1 cellular context compared by ENCODE assay signal in the genomic region with DNA sequence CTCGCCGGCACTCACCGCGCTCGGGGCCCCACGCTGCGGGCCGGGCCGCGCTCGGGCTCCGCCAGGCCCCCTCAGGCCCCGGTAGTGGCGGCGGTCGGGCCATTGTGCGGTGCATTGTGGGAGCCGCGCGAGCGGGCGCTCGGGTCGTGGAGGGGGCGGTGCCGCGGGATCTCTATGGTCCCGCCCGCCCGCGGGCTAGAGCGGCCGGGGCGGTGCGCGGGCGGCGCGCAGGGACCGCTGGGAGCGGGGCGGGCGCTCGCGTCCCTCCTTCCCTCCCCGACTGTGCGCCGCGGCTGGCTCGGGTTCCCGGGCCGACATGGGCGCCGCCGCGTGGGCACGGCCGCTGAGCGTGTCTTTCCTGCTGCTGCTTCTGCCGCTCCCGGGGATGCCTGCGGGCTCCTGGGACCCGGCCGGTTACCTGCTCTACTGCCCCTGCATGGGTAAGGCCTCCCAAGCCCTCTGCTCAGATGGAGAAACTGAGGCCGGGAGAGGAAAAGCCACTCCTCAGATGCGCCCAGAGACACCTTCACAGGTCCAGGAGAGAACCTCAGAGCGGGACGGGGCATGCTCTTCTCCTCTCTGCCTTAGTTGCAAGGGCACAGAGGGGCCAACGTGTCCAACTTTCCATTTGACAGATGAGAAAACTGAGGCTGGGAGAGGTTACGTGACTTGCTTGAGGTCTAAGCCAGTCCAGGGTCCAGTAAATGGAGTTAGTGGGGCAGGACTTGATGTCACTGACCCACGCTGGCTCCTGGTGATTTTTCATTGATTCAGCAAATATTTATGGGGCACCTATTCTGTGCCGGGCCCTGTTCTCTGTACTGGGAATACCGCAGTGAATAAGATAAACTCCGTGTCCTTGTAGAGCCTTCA.
TF ChIP-seq lines count a peak whose summit lies in the region.

A gene with protein sequence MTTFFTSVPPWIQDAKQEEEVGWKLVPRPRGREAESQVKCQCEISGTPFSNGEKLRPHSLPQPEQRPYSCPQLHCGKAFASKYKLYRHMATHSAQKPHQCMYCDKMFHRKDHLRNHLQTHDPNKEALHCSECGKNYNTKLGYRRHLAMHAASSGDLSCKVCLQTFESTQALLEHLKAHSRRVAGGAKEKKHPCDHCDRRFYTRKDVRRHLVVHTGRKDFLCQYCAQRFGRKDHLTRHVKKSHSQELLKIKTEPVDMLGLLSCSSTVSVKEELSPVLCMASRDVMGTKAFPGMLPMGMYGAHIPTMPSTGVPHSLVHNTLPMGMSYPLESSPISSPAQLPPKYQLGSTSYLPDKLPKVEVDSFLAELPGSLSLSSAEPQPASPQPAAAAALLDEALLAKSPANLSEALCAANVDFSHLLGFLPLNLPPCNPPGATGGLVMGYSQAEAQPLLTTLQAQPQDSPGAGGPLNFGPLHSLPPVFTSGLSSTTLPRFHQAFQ (minus strand): TSS at position 118 of the 873 bp plus-strand sequence. CDS start 5,565 bp downstream, outside the sequence.
A gene (plus strand): TSS at position 255 of the 873 bp plus-strand sequence. CDS start 62 bp downstream, at position 317.

TF ChIP-seq in neural cell, 6 proteins besides CTCF, POLR2A, EP300 and RAD21:
- TF ChIP-seq, protein P1, sequence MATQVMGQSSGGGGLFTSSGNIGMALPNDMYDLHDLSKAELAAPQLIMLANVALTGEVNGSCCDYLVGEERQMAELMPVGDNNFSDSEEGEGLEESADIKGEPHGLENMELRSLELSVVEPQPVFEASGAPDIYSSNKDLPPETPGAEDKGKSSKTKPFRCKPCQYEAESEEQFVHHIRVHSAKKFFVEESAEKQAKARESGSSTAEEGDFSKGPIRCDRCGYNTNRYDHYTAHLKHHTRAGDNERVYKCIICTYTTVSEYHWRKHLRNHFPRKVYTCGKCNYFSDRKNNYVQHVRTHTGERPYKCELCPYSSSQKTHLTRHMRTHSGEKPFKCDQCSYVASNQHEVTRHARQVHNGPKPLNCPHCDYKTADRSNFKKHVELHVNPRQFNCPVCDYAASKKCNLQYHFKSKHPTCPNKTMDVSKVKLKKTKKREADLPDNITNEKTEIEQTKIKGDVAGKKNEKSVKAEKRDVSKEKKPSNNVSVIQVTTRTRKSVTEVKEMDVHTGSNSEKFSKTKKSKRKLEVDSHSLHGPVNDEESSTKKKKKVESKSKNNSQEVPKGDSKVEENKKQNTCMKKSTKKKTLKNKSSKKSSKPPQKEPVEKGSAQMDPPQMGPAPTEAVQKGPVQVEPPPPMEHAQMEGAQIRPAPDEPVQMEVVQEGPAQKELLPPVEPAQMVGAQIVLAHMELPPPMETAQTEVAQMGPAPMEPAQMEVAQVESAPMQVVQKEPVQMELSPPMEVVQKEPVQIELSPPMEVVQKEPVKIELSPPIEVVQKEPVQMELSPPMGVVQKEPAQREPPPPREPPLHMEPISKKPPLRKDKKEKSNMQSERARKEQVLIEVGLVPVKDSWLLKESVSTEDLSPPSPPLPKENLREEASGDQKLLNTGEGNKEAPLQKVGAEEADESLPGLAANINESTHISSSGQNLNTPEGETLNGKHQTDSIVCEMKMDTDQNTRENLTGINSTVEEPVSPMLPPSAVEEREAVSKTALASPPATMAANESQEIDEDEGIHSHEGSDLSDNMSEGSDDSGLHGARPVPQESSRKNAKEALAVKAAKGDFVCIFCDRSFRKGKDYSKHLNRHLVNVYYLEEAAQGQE (IDR thresholded peaks at IDR 0.05; ENCODE audit: borderline replicate concordance) = peak; percentile 81
- TF ChIP-seq MXI1 (conservative IDR thresholded peaks at IDR 0.05; ENCODE audit: poor library complexity, severe bottlenecking) (peak; percentile 96), EZH2 (IDR thresholded peaks at IDR 0.05; ENCODE audit: borderline replicate concordance, insufficient read depth, low read length, poor library complexity, severe bottlenecking) (no peak), TAF1 (IDR thresholded peaks at IDR 0.05; ENCODE audit: low read depth) (peak; percentile 93), SMC3 (conservative IDR thresholded peaks at IDR 0.05; ENCODE audit: poor library complexity) (peak; percentile 75), POLR2AphosphoS5 (IDR thresholded peaks at IDR 0.05) (peak; percentile 83)
TF ChIP-seq in neural cell: peak in this region for 5.
